In genomic region chr5:175663191-175664184, GRCh38 we compare ENCODE assay signal across 16 cellular contexts. TPM values are rescaled to one million over a fixed set of nuclear protein-coding genes. Genes with fewer than 3 reads are reported as not detected.
A peak's percentile ranks its signal among the peaks of the same experiment; 100 is the strongest.
DNase-seq lines count a peak whose midpoint lies in the region; ATAC-seq and TF ChIP-seq lines count a peak whose summit lies in the region.
"Had no signal": no experiment of that assay in that cellular context is flagged by ENCODE, and none has a peak within 500 bp of the region (broad histone marks: within the 10 kb centered on the region; RNA-seq: fewer than 3 reads in every experiment).

No MANE protein-coding gene starts in this region.

- H3K9me3 ChIP-seq in A673 (ENCODE audit: low read depth, low read length, poor library complexity, severe bottlenecking): no peaks in the 10 kb centered on the region
- H3K9me3 ChIP-seq: Caco-2, mucosa of descending colon, upper lobe of left lung had no signal

- in situ Hi-C loops in G401 (cut with HindIII; ENCODE audit: low sequenced_read_pairs): no loop called here

- no peak overlapping the region for H2AK5ac ChIP-seq in mesendoderm (ENCODE audit: low read length)

- H3K4me3 ChIP-seq in mesendoderm (ENCODE audit: low read length): no peak overlapping the region
- no peak overlapping the region for H3K4me3 ChIP-seq in A673 (ENCODE audit: low read depth, low read length, poor library complexity, severe bottlenecking)
- H3K4me3 ChIP-seq: mucosa of descending colon, upper lobe of left lung had no signal

- H3K4me1 Mint-ChIP-seq in stimulated activated memory B cell treated with anti-CD40 and anti-IgM and Interleukin-4, amounts not matched to agents 10 μg/mL and 1 μg/mL and 100 μg/mL, for 72 hours: no peaks in the 10 kb centered on the region

- no peak overlapping the region for H3K56ac ChIP-seq in mesendoderm (ENCODE audit: low read length)

- H3K79me1 ChIP-seq in mesendoderm (ENCODE audit: low read length): no peaks in the 10 kb centered on the region

- no peak overlapping the region for H2BK15ac ChIP-seq in mesendoderm (replicated peaks; ENCODE audit: low read depth)

- no peak overlapping the region for H4K8ac ChIP-seq in mesendoderm (ENCODE audit: low read depth, low read length)

- H3K4ac ChIP-seq in mesendoderm (ENCODE audit: low read depth, low read length): no peak overlapping the region

- H3K36me3 Mint-ChIP-seq in stimulated activated memory B cell treated with anti-CD40 and anti-IgM and Interleukin-4, amounts not matched to agents 10 μg/mL and 1 μg/mL and 100 μg/mL, for 72 hours: no peaks in the 10 kb centered on the region

- H3K79me2 ChIP-seq in mesendoderm (ENCODE audit: control insufficient read depth, insufficient read depth, low read length): no peaks in the 10 kb centered on the region

- H2BK5ac ChIP-seq in mesendoderm (ENCODE audit: low read length): no peak overlapping the region

- POLR2A ChIA-PET in A673 (lab: Charles Lee; ENCODE audit: low non-redundant PET): no interaction called here

- H3K36me3 ChIP-seq in mesendoderm (ENCODE audit: control insufficient read depth, insufficient read depth, low read length): no peaks in the 10 kb centered on the region
- H3K36me3 ChIP-seq in A673 (ENCODE audit: insufficient read depth, low read length, poor library complexity, severe bottlenecking): no peaks in the 10 kb centered on the region
- H3K36me3 ChIP-seq: upper lobe of left lung had no signal

- no peaks in the 10 kb centered on the region for H3K4me1 ChIP-seq in mesendoderm (ENCODE audit: control insufficient read depth, low read depth, low read length)
- H3K4me1 ChIP-seq in A673 (ENCODE audit: insufficient read depth, low read length, poor library complexity, severe bottlenecking): no peaks in the 10 kb centered on the region

- no peak overlapping the region for H3K27ac Mint-ChIP-seq in stimulated activated memory B cell treated with anti-CD40 and anti-IgM and Interleukin-4, amounts not matched to agents 10 μg/mL and 1 μg/mL and 100 μg/mL, for 72 hours
- H3K27ac Mint-ChIP-seq: HFFc6 had no signal

- no peak overlapping the region for H4K5ac ChIP-seq in mesendoderm (ENCODE audit: low read length)

- DNase-seq in DMS79 (lab: John Stamatoyannopoulos, UW) (peak; percentile 29), G401 (ENCODE audit: low spot score) (peak; percentile 20), cerebellum (ENCODE audit: low spot score) (peak; percentile 39), mesendoderm (peak; percentile 13), mucosa of gallbladder (ENCODE audit: low spot score) (no peak), A673 (ENCODE audit: low spot score) (no peak)
- DNase-seq: activated CD4-positive, alpha-beta T cell treated with anti-CD3 and anti-CD28 coated beads for 4 hours; activated gamma-delta T cell treated with Interleukin-2 at 50 U/mL for 16 hours; Caco-2; HFFc6; mucosa of descending colon; NCI-H69; stimulated activated CD4-positive, alpha-beta T cell treated with anti-CD3 and anti-CD28 coated beads, Interleukin-4, amount 100 ng/mL, for 24 hours had no signal

- H3K27ac ChIP-seq in mesendoderm (ENCODE audit: low read depth, low read length): no peak overlapping the region
- H3K27ac ChIP-seq in A673 (ENCODE audit: low read depth, low read length, poor library complexity, severe bottlenecking): no peak overlapping the region
- H3K27ac ChIP-seq: upper lobe of left lung had no signal

- WGBS in mesendoderm (ENCODE audit: extremely low coverage, insufficient coverage, low lambda C conversion rate): no CpG with 5 or more reads among the region's 16 CpGs

- no peak for ATAC-seq in stimulated activated memory B cell treated with anti-CD40 and anti-IgM and Interleukin-4, amounts not matched to agents 10 μg/mL and 1 μg/mL and 100 μg/mL, for 72 hours
- ATAC-seq: left lobe of liver, mucosa of descending colon had no signal

- no peak overlapping the region for H3K9ac ChIP-seq in mesendoderm (ENCODE audit: low read length)

- no peak overlapping the region for H2BK120ac ChIP-seq in mesendoderm (ENCODE audit: low read depth, low read length)

- H3K9me3 Mint-ChIP-seq in stimulated activated memory B cell treated with anti-CD40 and anti-IgM and Interleukin-4, amounts not matched to agents 10 μg/mL and 1 μg/mL and 100 μg/mL, for 72 hours: no peaks in the 10 kb centered on the region

- TF ChIP-seq CTCF in A673 (conservative IDR thresholded peaks at IDR 0.05; ENCODE audit: low read depth, low read length): no peak

- no peak overlapping the region for H3K4me3 Mint-ChIP-seq in stimulated activated memory B cell treated with anti-CD40 and anti-IgM and Interleukin-4, amounts not matched to agents 10 μg/mL and 1 μg/mL and 100 μg/mL, for 72 hours
- H3K4me3 Mint-ChIP-seq: HFFc6 had no signal

- H3K23ac ChIP-seq in mesendoderm (ENCODE audit: low read length): peak overlapping the region; percentile 66

- BruUV-seq in A673 (replicated peaks; lab: Mats Ljungman, UMichigan): no TSS peak

- no peak overlapping the region for H3K18ac ChIP-seq in mesendoderm (ENCODE audit: low read length)

- H3K27me3 Mint-ChIP-seq in stimulated activated memory B cell treated with anti-CD40 and anti-IgM and Interleukin-4, amounts not matched to agents 10 μg/mL and 1 μg/mL and 100 μg/mL, for 72 hours: peaks cover 56% of the 10 kb centered on the region

- H3K27me3 ChIP-seq in mesendoderm (ENCODE audit: insufficient read depth, low read length, poor library complexity) (no peaks in the 10 kb centered on the region), A673 (replicated peaks; ENCODE audit: insufficient read depth, low read depth, low read length, poor library complexity) (peaks cover 23% of the 10 kb centered on the region)

- intact Hi-C loops in A673 (cut with micrococcal nuclease; ENCODE audit: unreplicated experiment): no loop called here

- no peak overlapping the region for H3K4me2 ChIP-seq in mesendoderm (ENCODE audit: low read length)

- CTCF ChIA-PET in A673 (lab: Charles Lee): no interaction called here

RNA-seq across cellular contexts. Expression of gene HRH2, which starts 5.6 kb away (rescaled TPM):
- total RNA-seq in G401 (2014; rRNA removed; shearing (Covaris generic)): not detected in 2 replicates
- total RNA-seq in cerebellum (4.0 TPM), mucosa of gallbladder (1.4 TPM), A673 (2021) (0.09 TPM in 1 of 2 replicates, not detected in the other)
- 1.8 TPM for polyA plus RNA-seq in mesendoderm (2013, experiment 1 of 2)
- polyA plus RNA-seq in mesendoderm (2013, experiment 2 of 2): 1.9 TPM
- total RNA-seq: Caco-2, HFFc6 had no signal

Comparison
In these comparisons a context has a peak if more than half of its experiments do, and no peak if none do; other contexts are left out.
1. DNase-seq: peak in DMS79 (single experiment), G401 (single experiment), cerebellum (single experiment) and mesendoderm (single experiment); none in mucosa of gallbladder (single experiment) and A673 (single experiment).